ENCODE assay signal across 16 cellular contexts in the genomic region with DNA sequence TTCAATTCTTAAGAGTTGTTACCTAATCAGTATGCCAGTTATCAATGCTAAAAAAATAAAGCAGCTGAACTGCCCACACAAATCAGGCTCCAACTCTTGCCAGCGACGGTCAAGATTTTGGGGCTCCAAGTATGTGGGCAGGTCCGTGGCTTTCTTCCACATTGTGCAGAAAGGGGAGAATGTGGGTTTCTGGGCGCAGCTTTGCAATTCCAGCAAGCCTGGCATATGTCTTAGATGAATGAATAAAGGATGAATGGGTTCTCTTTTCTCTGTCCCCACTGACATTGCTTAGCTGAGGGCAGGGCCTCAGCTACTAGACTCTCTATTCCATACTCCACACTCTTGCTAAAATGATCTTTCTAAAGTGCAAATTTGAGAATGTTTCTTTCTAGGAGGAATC. TPM values are rescaled to one million over a fixed set of nuclear protein-coding genes. Genes with fewer than 3 reads are reported as not detected.
DNase-seq lines count a peak whose midpoint lies in the region; ATAC-seq and TF ChIP-seq lines count a peak whose summit lies in the region.
"Had no signal": no experiment of that assay in that cellular context is flagged by ENCODE, and none has a peak within 500 bp of the region (broad histone marks: within the 10 kb centered on the region; RNA-seq: fewer than 3 reads in every experiment).

No MANE protein-coding gene starts in this region.

- intact Hi-C loops in upper lobe of right lung (cut with DNase I) = loop anchor here (10.0 kb wide), 1 partner anchor 280 kb away; no protein-coding TSS in a partner anchor

- H3K36me3 ChIP-seq in upper lobe of right lung = no peaks in the 10 kb centered on the region
- H3K36me3 ChIP-seq: BLaER1 treated with 17β-estradiol and CSF1 and Interleukin-3, amounts not matched to agents 10 nM and 100 nM; HAP-1 had no signal

- no peaks in the 10 kb centered on the region for H3K27me3 ChIP-seq in upper lobe of right lung
- H3K27me3 ChIP-seq: BLaER1 treated with 17β-estradiol and CSF1 and Interleukin-3, amounts not matched to agents 10 nM and 100 nM had no signal

- no peak overlapping the region for H3K4me3 ChIP-seq in upper lobe of right lung
- H3K4me3 ChIP-seq: BLaER1 treated with 17β-estradiol and CSF1 and Interleukin-3, amounts not matched to agents 10 nM and 100 nM; GM12878; HAP-1 had no signal

- no peaks in the 10 kb centered on the region for H3K4me1 ChIP-seq in upper lobe of right lung
- H3K4me1 ChIP-seq: HAP-1 had no signal

- in situ Hi-C loops in KBM-7 (cut with MboI; ENCODE audit: low pct_unique_long_range_greater_than_20kb, low sequenced_read_pairs) = loop anchor here (25.0 kb wide), 1 partner anchor 112 kb away; no protein-coding TSS in a partner anchor

- no peaks in the 10 kb centered on the region for H3K9me3 ChIP-seq in upper lobe of right lung
- H3K9me3 ChIP-seq: BLaER1 treated with 17β-estradiol and CSF1 and Interleukin-3, amounts not matched to agents 10 nM and 100 nM; HAP-1 had no signal

- DNase-seq in globus pallidus (ENCODE audit: low spot score) (peak; percentile 80), pons (ENCODE audit: low spot score) (peak; percentile 83), upper lobe of right lung (peak; percentile 12), KBM-7 (no peak), NCI-H1436 (lab: John Stamatoyannopoulos, UW) (no peak)
- no peak for DNase-seq in stimulated activated CD4-positive, alpha-beta T cell treated with anti-CD3 and anti-CD28 coated beads, Interleukin-2, amount 100 ng/mL, for 24 hours
- DNase-seq: 8988T; Calu3; CD8-positive, alpha-beta T cell; DND-41; EL had no signal

- ATAC-seq in upper lobe of right lung = no peak
- ATAC-seq: CD8-positive, alpha-beta T cell; GM12878 had no signal

- TF ChIP-seq CTCF in upper lobe of right lung (IDR thresholded peaks at IDR 0.05) = no peak

- peak overlapping the region; percentile 33 for H3K27ac ChIP-seq in angular gyrus (ENCODE audit: low read depth, low read length)
- H3K27ac ChIP-seq in upper lobe of right lung = no peak overlapping the region
- H3K27ac ChIP-seq: BLaER1 treated with 17β-estradiol and CSF1 and Interleukin-3, amounts not matched to agents 10 nM and 100 nM; HL-60 had no signal

RNA-seq across cellular contexts. Expression of a gene that starts 42.4 kb away (rescaled TPM):
- 45.6 TPM for total RNA-seq in upper lobe of right lung

Comparison
In these comparisons a context has a peak if more than half of its experiments do, and no peak if none do; other contexts are left out.
1. DNase-seq: peak in globus pallidus (single experiment), pons (single experiment) and upper lobe of right lung (single experiment); none in KBM-7 (single experiment), NCI-H1436 (single experiment) and stimulated activated CD4-positive, alpha-beta T cell treated with anti-CD3 and anti-CD28 coated beads, Interleukin-2, amount 100 ng/mL, for 24 hours (0 of 2).